Comparison of ENCODE assay signal across 22 cellular contexts in the genomic region with DNA sequence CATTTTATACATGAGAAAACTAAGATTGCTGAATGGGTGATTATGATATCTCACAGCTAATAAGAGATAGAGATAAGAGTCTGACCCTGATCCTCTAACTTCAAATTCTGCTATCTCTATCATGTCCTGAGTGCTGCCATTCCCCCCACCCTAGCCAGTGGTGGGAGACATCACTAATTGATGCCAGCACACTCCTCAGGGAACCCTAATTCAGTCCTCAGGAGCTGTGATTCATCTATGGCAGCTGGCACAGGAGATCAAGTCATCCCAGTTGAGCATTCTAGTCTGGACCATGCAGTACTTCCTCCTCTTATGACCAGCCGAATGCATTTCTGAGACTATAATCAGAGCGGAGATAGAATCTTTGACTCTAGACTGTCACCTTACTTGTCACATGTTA.
DNase-seq lines count a peak whose midpoint lies in the region; ATAC-seq, FAIRE-seq and TF ChIP-seq lines count a peak whose summit lies in the region.
"Had no signal": no experiment of that assay in that cellular context is flagged by ENCODE, and none has a peak within 500 bp of the region (broad histone marks: within the 10 kb centered on the region; RNA-seq: fewer than 3 reads in every experiment).

No MANE protein-coding gene starts in this region.

- no peak overlapping the region for H3K4me3 ChIP-seq in MG63
- no peak overlapping the region for H3K4me3 ChIP-seq in bronchial epithelial cell (ENCODE audit: low read depth, low read length)
- H3K4me3 ChIP-seq in muscle layer of colon (ENCODE audit: low read depth in 1 of 2, low read length in 2 of 2), result no peak overlapping the region
- no peak overlapping the region for H3K4me3 ChIP-seq in stomach smooth muscle (ENCODE audit: low read length in 2 of 2)
- H3K4me3 ChIP-seq: vagina had no signal

- ATAC-seq in HG02885 (IDR thresholded peaks at IDR 0.05; ENCODE audit: poor library complexity, unreplicated experiment), result no peak
- ATAC-seq: activated CD8-positive, alpha-beta T cell treated with anti-CD3 and anti-CD28 coated beads, Interleukin-2, amount 10 ng/mL, durations not matched to agents 7 days and 5 days; CD8-positive, alpha-beta T cell; HCT116 had no signal

- H3K4me1 ChIP-seq in muscle layer of colon (ENCODE audit: insufficient read depth, low read length) (peaks cover 66% of the 10 kb centered on the region), stomach smooth muscle (ENCODE audit: control insufficient read depth, insufficient read depth, low read length) (peaks cover 80% of the 10 kb centered on the region)

- DNase-seq in MG63 (peak; percentile 10), bronchial epithelial cell (ENCODE audit: low read depth) (peak; percentile 9), NCI-H82 treated with DMSO at 0.1 percent for 48 hours (lab: John Stamatoyannopoulos, UW; ENCODE audit: unreplicated experiment) (no peak), NCI-H510A (lab: John Stamatoyannopoulos, UW) (no peak)
- DNase-seq: activated CD4-positive, alpha-beta T cell treated with anti-CD3 and anti-CD28 coated beads for 1 hour; activated CD8-positive, alpha-beta T cell treated with anti-CD3 and anti-CD28 coated beads, Interleukin-2, amount 10 ng/mL, durations not matched to agents 7 days and 5 days; CD8-positive, alpha-beta T cell; cortex of kidney; hypothalamus; naive B cell; NCI-H1694 treated with DMSO at 0.1 percent for 48 hours; NCI-H2171 treated with DMSO at 0.1 percent for 48 hours; NCI-H526 treated with DMSO at 0.1 percent for 48 hours; nucleus accumbens had no signal

- FAIRE-seq in bronchial epithelial cell (lab: Jason Lieb, UNC), result no peak
- FAIRE-seq: islet of Langerhans had no signal

- no peak for TF ChIP-seq CTCF in bronchial epithelial cell (IDR thresholded peaks at IDR 0.05; ENCODE audit: insufficient read depth, low read length, severe bottlenecking)

- H3K27ac ChIP-seq in muscle layer of colon (ENCODE audit: low read depth, low read length) (peak overlapping the region; percentile 96), stomach smooth muscle (ENCODE audit: low read length) (peak overlapping the region; percentile 100)
- H3K27ac ChIP-seq: KMS-11, RWPE1, vagina had no signal

- H3K9ac ChIP-seq in muscle layer of colon (ENCODE audit: low read length), result no peak overlapping the region
- H3K9ac ChIP-seq in stomach smooth muscle (ENCODE audit: low read length in 2 of 2), result peak overlapping the region in 1 of 2 donors; percentile 31
- H3K9ac ChIP-seq: KMS-11 had no signal

- H3K9me3 ChIP-seq in MG63 (no peaks in the 10 kb centered on the region), muscle layer of colon (ENCODE audit: low read length) (no peaks in the 10 kb centered on the region), stomach smooth muscle (ENCODE audit: control insufficient read depth in 2 of 2, low read length in 2 of 2) (no peaks in the 10 kb centered on the region)
- H3K9me3 ChIP-seq: vagina had no signal

- H3K36me3 ChIP-seq in MG63 (peaks cover 14% of the 10 kb centered on the region), bronchial epithelial cell (ENCODE audit: control insufficient read depth, insufficient read depth, low read length) (peaks cover 6% of the 10 kb centered on the region), muscle layer of colon (ENCODE audit: insufficient read depth, low read length) (no peaks in the 10 kb centered on the region), stomach smooth muscle (ENCODE audit: control insufficient read depth in 2 of 2, insufficient read depth in 2 of 2, low read length in 2 of 2) (peaks cover 0 to 3% of the 10 kb centered on the region in 2 donors)

- H3K27me3 ChIP-seq in MG63 (no peaks in the 10 kb centered on the region), bronchial epithelial cell (ENCODE audit: control insufficient read depth, insufficient read depth, low read length) (no peaks in the 10 kb centered on the region), muscle layer of colon (ENCODE audit: control insufficient read depth in 1 of 2, insufficient read depth in 2 of 2, low read length in 2 of 2) (no peaks in the 10 kb centered on the region), stomach smooth muscle (ENCODE audit: control insufficient read depth in 1 of 2, insufficient read depth in 2 of 2, low read length in 2 of 2) (no peaks in the 10 kb centered on the region)
- H3K27me3 ChIP-seq: vagina had no signal

Comparison
In these comparisons a context has a peak if more than half of its experiments do, and no peak if none do; other contexts are left out.
1. DNase-seq: peak in MG63 (single experiment) and bronchial epithelial cell (single experiment); none in NCI-H82 treated with DMSO at 0.1 percent for 48 hours (single experiment) and NCI-H510A (single experiment).